ENCODE assay signal across 3 cellular contexts in the genomic region with DNA sequence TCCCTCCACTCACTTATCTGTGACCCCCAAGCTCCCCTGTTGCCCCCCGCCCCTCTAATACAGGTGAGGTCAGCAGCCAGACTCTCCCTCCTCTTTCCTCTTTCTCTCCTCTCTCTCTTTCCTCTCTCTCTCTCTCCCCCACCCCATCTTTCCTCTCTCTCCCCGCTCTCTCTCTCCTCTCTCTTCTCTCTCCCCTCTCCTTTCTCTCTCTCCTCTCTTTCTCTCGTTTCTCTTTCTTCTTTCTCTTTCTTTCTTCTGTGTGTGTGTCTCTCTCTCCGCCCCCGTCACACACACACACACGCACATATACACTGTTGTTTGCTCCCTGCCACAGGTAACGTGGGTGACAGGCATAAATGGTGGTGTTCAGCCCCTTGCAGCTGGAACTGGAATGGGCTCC.
TF ChIP-seq lines count a peak whose summit lies in the region.

No MANE protein-coding gene starts in this region.

TF ChIP-seq in SK-N-SH, 30 proteins besides CTCF, POLR2A, EP300 and RAD21 (continues in another document):
- TF ChIP-seq, protein P1, sequence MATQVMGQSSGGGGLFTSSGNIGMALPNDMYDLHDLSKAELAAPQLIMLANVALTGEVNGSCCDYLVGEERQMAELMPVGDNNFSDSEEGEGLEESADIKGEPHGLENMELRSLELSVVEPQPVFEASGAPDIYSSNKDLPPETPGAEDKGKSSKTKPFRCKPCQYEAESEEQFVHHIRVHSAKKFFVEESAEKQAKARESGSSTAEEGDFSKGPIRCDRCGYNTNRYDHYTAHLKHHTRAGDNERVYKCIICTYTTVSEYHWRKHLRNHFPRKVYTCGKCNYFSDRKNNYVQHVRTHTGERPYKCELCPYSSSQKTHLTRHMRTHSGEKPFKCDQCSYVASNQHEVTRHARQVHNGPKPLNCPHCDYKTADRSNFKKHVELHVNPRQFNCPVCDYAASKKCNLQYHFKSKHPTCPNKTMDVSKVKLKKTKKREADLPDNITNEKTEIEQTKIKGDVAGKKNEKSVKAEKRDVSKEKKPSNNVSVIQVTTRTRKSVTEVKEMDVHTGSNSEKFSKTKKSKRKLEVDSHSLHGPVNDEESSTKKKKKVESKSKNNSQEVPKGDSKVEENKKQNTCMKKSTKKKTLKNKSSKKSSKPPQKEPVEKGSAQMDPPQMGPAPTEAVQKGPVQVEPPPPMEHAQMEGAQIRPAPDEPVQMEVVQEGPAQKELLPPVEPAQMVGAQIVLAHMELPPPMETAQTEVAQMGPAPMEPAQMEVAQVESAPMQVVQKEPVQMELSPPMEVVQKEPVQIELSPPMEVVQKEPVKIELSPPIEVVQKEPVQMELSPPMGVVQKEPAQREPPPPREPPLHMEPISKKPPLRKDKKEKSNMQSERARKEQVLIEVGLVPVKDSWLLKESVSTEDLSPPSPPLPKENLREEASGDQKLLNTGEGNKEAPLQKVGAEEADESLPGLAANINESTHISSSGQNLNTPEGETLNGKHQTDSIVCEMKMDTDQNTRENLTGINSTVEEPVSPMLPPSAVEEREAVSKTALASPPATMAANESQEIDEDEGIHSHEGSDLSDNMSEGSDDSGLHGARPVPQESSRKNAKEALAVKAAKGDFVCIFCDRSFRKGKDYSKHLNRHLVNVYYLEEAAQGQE (IDR thresholded peaks at IDR 0.05; ENCODE audit: low read depth, low read length), result no peak
- TF ChIP-seq MEF2A (IDR thresholded peaks at IDR 0.05; ENCODE audit: borderline replicate concordance, low read depth) (no peak), SMC3 (IDR thresholded peaks at IDR 0.05; ENCODE audit: low read depth, low read length) (no peak), GABPA (IDR thresholded peaks at IDR 0.05; ENCODE audit: low read depth) (no peak), GATA2 (CRISPR knock-in tag; IDR thresholded peaks at IDR 0.05) (no peak), RXRA (IDR thresholded peaks at IDR 0.05; ENCODE audit: borderline replicate concordance, low read depth) (no peak), TCF12 (IDR thresholded peaks at IDR 0.05) (no peak), SIN3A (IDR thresholded peaks at IDR 0.05; ENCODE audit: borderline replicate concordance, low read depth, low read length) (no peak), NFIC (IDR thresholded peaks at IDR 0.05; ENCODE audit: borderline replicate concordance) (no peak), FOXJ3 (CRISPR knock-in tag; IDR thresholded peaks at IDR 0.05) (no peak), PBX3 (IDR thresholded peaks at IDR 0.05) (no peak), CHD2 (IDR thresholded peaks at IDR 0.05; ENCODE audit: low read length, partially characterized antibody) (no peak), ELF1 (IDR thresholded peaks at IDR 0.05) (no peak), RFX5 (IDR thresholded peaks at IDR 0.05; ENCODE audit: low read length) (no peak), FOSL2 (IDR thresholded peaks at IDR 0.05; ENCODE audit: borderline replicate concordance, low read depth) (no peak)
- TF ChIP-seq, protein P2, sequence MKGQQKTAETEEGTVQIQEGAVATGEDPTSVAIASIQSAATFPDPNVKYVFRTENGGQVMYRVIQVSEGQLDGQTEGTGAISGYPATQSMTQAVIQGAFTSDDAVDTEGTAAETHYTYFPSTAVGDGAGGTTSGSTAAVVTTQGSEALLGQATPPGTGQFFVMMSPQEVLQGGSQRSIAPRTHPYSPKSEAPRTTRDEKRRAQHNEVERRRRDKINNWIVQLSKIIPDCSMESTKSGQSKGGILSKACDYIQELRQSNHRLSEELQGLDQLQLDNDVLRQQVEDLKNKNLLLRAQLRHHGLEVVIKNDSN (IDR thresholded peaks at IDR 0.05; ENCODE audit: borderline replicate concordance, low read depth), result no peak

TF ChIP-seq in SK-N-SH treated with all-trans-retinoic acid at 6 μM for 48 hours, 23 proteins besides CTCF, POLR2A, EP300 and RAD21 (continued from another document):
- TF ChIP-seq, protein P3, sequence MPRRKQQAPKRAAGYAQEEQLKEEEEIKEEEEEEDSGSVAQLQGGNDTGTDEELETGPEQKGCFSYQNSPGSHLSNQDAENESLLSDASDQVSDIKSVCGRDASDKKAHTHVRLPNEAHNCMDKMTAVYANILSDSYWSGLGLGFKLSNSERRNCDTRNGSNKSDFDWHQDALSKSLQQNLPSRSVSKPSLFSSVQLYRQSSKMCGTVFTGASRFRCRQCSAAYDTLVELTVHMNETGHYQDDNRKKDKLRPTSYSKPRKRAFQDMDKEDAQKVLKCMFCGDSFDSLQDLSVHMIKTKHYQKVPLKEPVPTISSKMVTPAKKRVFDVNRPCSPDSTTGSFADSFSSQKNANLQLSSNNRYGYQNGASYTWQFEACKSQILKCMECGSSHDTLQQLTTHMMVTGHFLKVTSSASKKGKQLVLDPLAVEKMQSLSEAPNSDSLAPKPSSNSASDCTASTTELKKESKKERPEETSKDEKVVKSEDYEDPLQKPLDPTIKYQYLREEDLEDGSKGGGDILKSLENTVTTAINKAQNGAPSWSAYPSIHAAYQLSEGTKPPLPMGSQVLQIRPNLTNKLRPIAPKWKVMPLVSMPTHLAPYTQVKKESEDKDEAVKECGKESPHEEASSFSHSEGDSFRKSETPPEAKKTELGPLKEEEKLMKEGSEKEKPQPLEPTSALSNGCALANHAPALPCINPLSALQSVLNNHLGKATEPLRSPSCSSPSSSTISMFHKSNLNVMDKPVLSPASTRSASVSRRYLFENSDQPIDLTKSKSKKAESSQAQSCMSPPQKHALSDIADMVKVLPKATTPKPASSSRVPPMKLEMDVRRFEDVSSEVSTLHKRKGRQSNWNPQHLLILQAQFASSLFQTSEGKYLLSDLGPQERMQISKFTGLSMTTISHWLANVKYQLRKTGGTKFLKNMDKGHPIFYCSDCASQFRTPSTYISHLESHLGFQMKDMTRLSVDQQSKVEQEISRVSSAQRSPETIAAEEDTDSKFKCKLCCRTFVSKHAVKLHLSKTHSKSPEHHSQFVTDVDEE (CRISPR knock-in tag; IDR thresholded peaks at IDR 0.05), result no peak
- TF ChIP-seq SNAI2 (CRISPR knock-in tag; IDR thresholded peaks at IDR 0.05) (no peak), ZFP3 (CRISPR knock-in tag; IDR thresholded peaks at IDR 0.05) (no peak)

TF ChIP-seq in HEK293, 187 proteins besides CTCF, POLR2A, EP300 and RAD21 (continued from another document):
- TF ChIP-seq ZBTB26 (tag by site-specific recombination; optimal IDR thresholded peaks at IDR 0.05) (no peak), ZNF670 (tag by site-specific recombination; IDR thresholded peaks at IDR 0.05; ENCODE audit: low read depth) (no peak), ZNF335 (tag by site-specific recombination; conservative IDR thresholded peaks at IDR 0.05) (no peak)
